Comparison of ENCODE assay signal across 13 cellular contexts in the genomic region with DNA sequence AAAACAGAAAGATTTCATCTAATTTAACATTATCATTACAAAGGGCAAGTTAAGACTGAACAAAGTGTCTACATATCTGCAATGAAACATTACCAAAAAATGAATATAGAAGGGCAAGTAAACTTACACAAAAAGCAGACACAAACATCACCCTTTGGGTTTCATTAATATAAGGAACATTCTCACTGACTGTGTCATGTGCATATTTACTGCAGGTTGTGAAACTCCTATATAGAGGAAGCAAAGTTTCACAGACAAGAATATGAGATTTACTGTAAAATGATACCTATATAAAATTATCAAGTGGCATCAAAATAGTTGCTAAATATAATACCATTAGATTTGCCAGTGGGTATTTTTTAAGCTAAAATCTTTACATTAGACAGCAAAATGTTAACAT.
"Had no signal": no experiment of that assay in that cellular context is flagged by ENCODE, and none has a peak within 500 bp of the region (broad histone marks: within the 10 kb centered on the region; RNA-seq: fewer than 3 reads in every experiment).

No MANE protein-coding gene starts in this region.

- H3K4me3 Mint-ChIP-seq: activated CD8-positive, alpha-beta T cell treated with anti-CD3 and anti-CD28 coated beads, Interleukin-2, amount 10 ng/mL, durations not matched to agents 7 days and 5 days; endodermal cell; naive B cell; stimulated activated naive B cell treated with anti-CD40 and anti-IgM and Interleukin-4, amounts not matched to agents 10 μg/mL and 1 μg/mL and 100 μg/mL, for 72 hours had no signal

- H3K27ac Mint-ChIP-seq: activated CD8-positive, alpha-beta T cell treated with anti-CD3 and anti-CD28 coated beads, Interleukin-2, amount 10 ng/mL, durations not matched to agents 7 days and 5 days; endodermal cell; stimulated activated naive B cell treated with anti-CD40 and anti-IgM and Interleukin-4, amounts not matched to agents 10 μg/mL and 1 μg/mL and 100 μg/mL, for 72 hours had no signal

- H3K27me3 Mint-ChIP-seq: naive B cell; stimulated activated naive B cell treated with anti-CD40 and anti-IgM and Interleukin-4, amounts not matched to agents 10 μg/mL and 1 μg/mL and 100 μg/mL, for 72 hours had no signal

- H3K27ac ChIP-seq: parathyroid adenoma, thyroid gland had no signal

- H3K27me3 ChIP-seq: dorsolateral prefrontal cortex, thyroid gland had no signal

- H3K79me2 ChIP-seq: parathyroid adenoma had no signal

- H2AFZ ChIP-seq: parathyroid adenoma had no signal

- H3K4me3 ChIP-seq: dorsolateral prefrontal cortex, thyroid gland had no signal

- ATAC-seq: activated CD8-positive, alpha-beta T cell treated with anti-CD3 and anti-CD28 coated beads, Interleukin-2, amount 10 ng/mL, durations not matched to agents 7 days and 5 days; left lobe of liver; stimulated activated naive B cell treated with anti-CD40 and anti-IgM and Interleukin-4, amounts not matched to agents 10 μg/mL and 1 μg/mL and 100 μg/mL, for 72 hours had no signal

- H3K9ac ChIP-seq: parathyroid adenoma had no signal

- H3K4me1 Mint-ChIP-seq: endodermal cell; naive B cell; stimulated activated naive B cell treated with anti-CD40 and anti-IgM and Interleukin-4, amounts not matched to agents 10 μg/mL and 1 μg/mL and 100 μg/mL, for 72 hours had no signal

- DNase-seq: activated CD4-positive, alpha-beta T cell treated with anti-CD3 and anti-CD28 coated beads for 4 hours; activated CD8-positive, alpha-beta memory T cell treated with anti-CD3 and anti-CD28 coated beads, Interleukin-2, amount 50 U/mL, for 4 hours; activated CD8-positive, alpha-beta T cell treated with anti-CD3 and anti-CD28 coated beads, Interleukin-2, amount 10 ng/mL, durations not matched to agents 7 days and 5 days; dorsolateral prefrontal cortex; endodermal cell; islet precursor cell; mammary epithelial cell; naive B cell; stimulated activated CD4-positive, alpha-beta T cell treated with anti-CD3 and anti-CD28 coated beads, Interleukin-2, amount 100 ng/mL, for 48 hours; stimulated activated naive B cell treated with anti-CD40 and anti-IgM and Interleukin-4, amounts not matched to agents 10 μg/mL and 1 μg/mL and 100 μg/mL, for 72 hours; thyroid gland had no signal

- H3K9me3 ChIP-seq: thyroid gland had no signal

- H3K4me1 ChIP-seq: parathyroid adenoma had no signal
